ENCODE assay signal across 19 cellular contexts in genomic region chr10:49457686-49458085, GRCh38.
"Had no signal": no experiment of that assay in that cellular context is flagged by ENCODE, and none has a peak within 500 bp of the region (broad histone marks: within the 10 kb centered on the region; RNA-seq: fewer than 3 reads in every experiment).

No MANE protein-coding gene starts in this region.

- ATAC-seq: body of pancreas; gastroesophageal sphincter; heart right ventricle; mucosa of descending colon; naive thymus-derived CD4-positive, alpha-beta T cell; stimulated activated naive B cell treated with anti-CD40 and anti-IgM and Interleukin-4, amounts not matched to agents 10 μg/mL and 1 μg/mL and 100 μg/mL, for 72 hours; T-helper 17 cell had no signal

- H3K4me3 ChIP-seq: adrenal gland, body of pancreas, coronary artery, gastroesophageal sphincter, heart right ventricle, mucosa of descending colon, thyroid gland, uterus had no signal

- H3K27me3 ChIP-seq: adrenal gland, body of pancreas, gastroesophageal sphincter, heart right ventricle, thyroid gland, uterus had no signal

- H2AFZ ChIP-seq: parathyroid adenoma had no signal

- H3K9me3 ChIP-seq: body of pancreas, thyroid gland had no signal

- H3K27ac Mint-ChIP-seq: activated CD4-positive, alpha-beta memory T cell treated with anti-CD3 and anti-CD28 coated beads, Interleukin-2, amount 10 ng/mL, durations not matched to agents 7 days and 5 days; activated naive CD4-positive, alpha-beta T cell treated with anti-CD3 and anti-CD28 coated beads, Interleukin-2, amount 10 ng/mL, durations not matched to agents 7 days and 5 days; activated T-cell treated with anti-CD3 and anti-CD28 coated beads, Interleukin-2, amount 50 U/mL, for 24 hours; naive thymus-derived CD4-positive, alpha-beta T cell; stimulated activated naive B cell treated with anti-CD40 and anti-IgM and Interleukin-4, amounts not matched to agents 10 μg/mL and 1 μg/mL and 100 μg/mL, for 72 hours; T-helper 17 cell had no signal

- H3K4me1 ChIP-seq: adrenal gland, body of pancreas, gastroesophageal sphincter, heart right ventricle, parathyroid adenoma, thyroid gland, uterus had no signal

- DNase-seq: activated CD4-positive, alpha-beta memory T cell treated with anti-CD3 and anti-CD28 coated beads, Interleukin-2, amount 10 ng/mL, durations not matched to agents 7 days and 5 days; activated naive CD4-positive, alpha-beta T cell treated with anti-CD3 and anti-CD28 coated beads, Interleukin-2, amount 10 ng/mL, durations not matched to agents 7 days and 5 days; activated T-cell treated with anti-CD3 and anti-CD28 coated beads, Interleukin-2, amount 50 U/mL, for 24 hours; adrenal gland; body of pancreas; caudate nucleus; heart right ventricle; mucosa of descending colon; naive thymus-derived CD4-positive, alpha-beta T cell; stimulated activated CD4-positive, alpha-beta T cell treated with anti-CD3 and anti-CD28 coated beads, Interleukin-2, amount 100 ng/mL, for 48 hours; stimulated activated naive B cell treated with anti-CD40 and anti-IgM and Interleukin-4, amounts not matched to agents 10 μg/mL and 1 μg/mL and 100 μg/mL, for 72 hours; T-helper 17 cell; thyroid gland; uterus; WERI-Rb-1 had no signal

- H3K4me3 Mint-ChIP-seq: activated CD4-positive, alpha-beta memory T cell treated with anti-CD3 and anti-CD28 coated beads, Interleukin-2, amount 10 ng/mL, durations not matched to agents 7 days and 5 days; activated naive CD4-positive, alpha-beta T cell treated with anti-CD3 and anti-CD28 coated beads, Interleukin-2, amount 10 ng/mL, durations not matched to agents 7 days and 5 days; activated T-cell treated with anti-CD3 and anti-CD28 coated beads, Interleukin-2, amount 50 U/mL, for 24 hours; stimulated activated naive B cell treated with anti-CD40 and anti-IgM and Interleukin-4, amounts not matched to agents 10 μg/mL and 1 μg/mL and 100 μg/mL, for 72 hours; T-helper 17 cell had no signal

- H3K79me2 ChIP-seq: parathyroid adenoma had no signal

- H3K27me3 Mint-ChIP-seq: activated CD4-positive, alpha-beta memory T cell treated with anti-CD3 and anti-CD28 coated beads, Interleukin-2, amount 10 ng/mL, durations not matched to agents 7 days and 5 days; activated naive CD4-positive, alpha-beta T cell treated with anti-CD3 and anti-CD28 coated beads, Interleukin-2, amount 10 ng/mL, durations not matched to agents 7 days and 5 days; activated T-cell treated with anti-CD3 and anti-CD28 coated beads, Interleukin-2, amount 50 U/mL, for 24 hours; naive thymus-derived CD4-positive, alpha-beta T cell; stimulated activated naive B cell treated with anti-CD40 and anti-IgM and Interleukin-4, amounts not matched to agents 10 μg/mL and 1 μg/mL and 100 μg/mL, for 72 hours; T-helper 17 cell had no signal

- H3K27ac ChIP-seq: adrenal gland, body of pancreas, coronary artery, gastroesophageal sphincter, heart right ventricle, parathyroid adenoma, thyroid gland, uterus, WERI-Rb-1 had no signal

- H3K9ac ChIP-seq: parathyroid adenoma had no signal

- H3K4me1 Mint-ChIP-seq: activated CD4-positive, alpha-beta memory T cell treated with anti-CD3 and anti-CD28 coated beads, Interleukin-2, amount 10 ng/mL, durations not matched to agents 7 days and 5 days; T-helper 17 cell had no signal

- H3K36me3 ChIP-seq: uterus, WERI-Rb-1 had no signal

- FAIRE-seq: islet of Langerhans had no signal
